ENCODE assay signal across 19 cellular contexts in genomic region chr12:12655061-12655460, GRCh38. TPM values are rescaled to one million over a fixed set of nuclear protein-coding genes. Genes with fewer than 3 reads are reported as not detected.
DNase-seq lines count a peak whose midpoint lies in the region; ATAC-seq, FAIRE-seq and TF ChIP-seq lines count a peak whose summit lies in the region.
"Had no signal": no experiment of that assay in that cellular context is flagged by ENCODE, and none has a peak within 500 bp of the region (broad histone marks: within the 10 kb centered on the region; RNA-seq: fewer than 3 reads in every experiment).

No MANE protein-coding gene starts in this region.

- no peaks in the 10 kb centered on the region for H3K27me3 ChIP-seq in bronchial epithelial cell (ENCODE audit: control insufficient read depth, insufficient read depth, low read length)

- no peak overlapping the region for H3K4me3 ChIP-seq in bronchial epithelial cell (ENCODE audit: low read depth, low read length)
- H3K4me3 ChIP-seq: K562 had no signal

- ATAC-seq in GM21360 (IDR thresholded peaks at IDR 0.05; ENCODE audit: unreplicated experiment) (no peak), HG03439 (IDR thresholded peaks at IDR 0.05; ENCODE audit: unreplicated experiment) (no peak)

- no peak for TF ChIP-seq CTCF in bronchial epithelial cell (IDR thresholded peaks at IDR 0.05; ENCODE audit: insufficient read depth, low read length, severe bottlenecking)

- DNase-seq in GM18507 (ENCODE audit: extremely low spot score, insufficient read length, low read depth): no peak
- no peak for DNase-seq in bronchial epithelial cell (ENCODE audit: low read depth)
- DNase-seq in islet precursor cell: peak; percentile 38
- peak; percentile 10 for DNase-seq in renal cortical epithelial cell (ENCODE audit: low read depth)
- no peak for DNase-seq in cortex of kidney (lab: John Stamatoyannopoulos, UW)
- DNase-seq in ecto neural progenitor cell (ENCODE audit: low spot score): no peak
- DNase-seq: ACHN, AML-193, DMS79 treated with DMSO at 0.1 percent for 48 hours, NCI-H1105, NCI-H1694, NCI-H510A treated with DMSO at 0.1 percent for 48 hours, NCI-H82, OCI-M1, Right ventricle myocardium superior, SK-N-SH had no signal

- peak; percentile 47 for FAIRE-seq in GM18507 (lab: Jason Lieb, UNC)
- FAIRE-seq in bronchial epithelial cell (lab: Jason Lieb, UNC): peak; percentile 7
- FAIRE-seq: K562 had no signal

- H3K36me3 ChIP-seq in bronchial epithelial cell (ENCODE audit: control insufficient read depth, insufficient read depth, low read length): no peaks in the 10 kb centered on the region

RNA-seq across cellular contexts. Expression of gene GPR19, which starts 40.9 kb away (rescaled TPM):
- total RNA-seq in bronchial epithelial cell (0.13 TPM in 1 of 2 replicates, not detected in the other), renal cortical epithelial cell (0.15 TPM in 1 of 2 replicates, not detected in the other)
- total RNA-seq: Right ventricle myocardium superior had no signal

RNA-seq across cellular contexts. Expression of gene CREBL2, which starts 43.4 kb away (rescaled TPM):
- 17.9 and 23.9 TPM in 2 replicates for total RNA-seq in bronchial epithelial cell
- total RNA-seq in renal cortical epithelial cell: 24.5 and 39.4 TPM in 2 replicates

Comparison
In these comparisons a context has a peak if more than half of its experiments do, and no peak if none do; other contexts are left out.
1. DNase-seq: peak in islet precursor cell (single experiment) and renal cortical epithelial cell (single experiment); none in GM18507 (single experiment), bronchial epithelial cell (single experiment), cortex of kidney (single experiment) and ecto neural progenitor cell (single experiment).